35 cellular contexts compared by ENCODE assay signal in genomic region chr17:6787081-6787693, GRCh38. TPM values are rescaled to one million over a fixed set of nuclear protein-coding genes. Genes with fewer than 3 reads are reported as not detected.
A peak's percentile ranks its signal among the peaks of the same experiment; 100 is the strongest.
DNase-seq lines count a peak whose midpoint lies in the region; ATAC-seq, FAIRE-seq and TF ChIP-seq lines count a peak whose summit lies in the region.
"Had no signal": no experiment of that assay in that cellular context is flagged by ENCODE, and none has a peak within 500 bp of the region (broad histone marks: within the 10 kb centered on the region; RNA-seq: fewer than 3 reads in every experiment).

No MANE protein-coding gene starts in this region.

- H3K4me3 Mint-ChIP-seq in astrocyte (ENCODE audit: unreplicated experiment): no peak overlapping the region
- H3K4me3 Mint-ChIP-seq: activated CD4-positive, alpha-beta T cell treated with anti-CD3 and anti-CD28 coated beads for 36 hours; brain; H9; IgD-negative memory B cell; naive thymus-derived CD8-positive, alpha-beta T cell; stimulated activated effector memory CD8-positive, alpha-beta T cell treated with anti-CD3 and anti-CD28 coated beads, Interleukin-12 subunit alpha, Interleukin-12 subunit beta, amount 100 ng/mL, for 72 hours; type B pancreatic cell had no signal

- H3K27ac ChIP-seq in PC-3 (ENCODE audit: low read length) (no peak overlapping the region), astrocyte (ENCODE audit: low read depth, low read length) (peak overlapping the region; percentile 16), esophagus (ENCODE audit: low read depth in 2 of 2, low read length in 1 of 2) (peak overlapping the region; percentile 61 to 75)
- H3K27ac ChIP-seq: BLaER1 treated with 17β-estradiol and CSF1 and Interleukin-3, amounts not matched to agents 10 nM and 100 nM; heart right ventricle; PC-9; VCaP had no signal

- no peak overlapping the region for H3K4me2 ChIP-seq in PC-3 (ENCODE audit: low read length)
- peak overlapping the region; percentile 76 for H3K4me2 ChIP-seq in astrocyte (ENCODE audit: low read length)
- H3K4me2 ChIP-seq: PC-9 had no signal

- H4K20me1 ChIP-seq in PC-3 (ENCODE audit: low read length) (no peaks in the 10 kb centered on the region), astrocyte (ENCODE audit: insufficient read depth, low read length) (no peaks in the 10 kb centered on the region)
- H4K20me1 ChIP-seq: BLaER1 treated with 17β-estradiol and CSF1 and Interleukin-3, amounts not matched to agents 10 nM and 100 nM had no signal

- no TSS peak for BruUV-seq in PC-3 (replicated peaks; lab: Mats Ljungman, UMichigan)

- no peaks in the 10 kb centered on the region for H3F3A ChIP-seq in PC-3 (ENCODE audit: low read length, unreplicated experiment)

- H3K4me1 Mint-ChIP-seq in astrocyte (ENCODE audit: low read depth, unreplicated experiment): peaks cover 6% of the 10 kb centered on the region
- H3K4me1 Mint-ChIP-seq: brain; H9; IgD-negative memory B cell; stimulated activated effector memory CD8-positive, alpha-beta T cell treated with anti-CD3 and anti-CD28 coated beads, Interleukin-12 subunit alpha, Interleukin-12 subunit beta, amount 100 ng/mL, for 72 hours had no signal

- CTCF ChIA-PET in PC-3 (lab: Charles Lee): no interaction called here

- no peak overlapping the region for H3K9ac ChIP-seq in PC-3 (ENCODE audit: low read length)
- peak overlapping the region; percentile 21 for H3K9ac ChIP-seq in astrocyte (ENCODE audit: low read length)
- H3K9ac ChIP-seq: BLaER1 treated with 17β-estradiol and CSF1 and Interleukin-3, amounts not matched to agents 10 nM and 100 nM had no signal

- H3K4me1 ChIP-seq in PC-3 (ENCODE audit: insufficient read depth, low read length) (peaks cover 4% of the 10 kb centered on the region; the same call in 1 of the 2 replicates), astrocyte (ENCODE audit: insufficient read depth, low read length) (no peaks in the 10 kb centered on the region), esophagus (ENCODE audit: control insufficient read depth in 2 of 2, insufficient read depth in 2 of 2, low read length in 1 of 2) (peaks cover 0 to 4% of the 10 kb centered on the region in 2 donors)
- H3K4me1 ChIP-seq: heart right ventricle had no signal

- ATAC-seq in PC-3: no peak
- ATAC-seq in HG03442 (IDR thresholded peaks at IDR 0.05; ENCODE audit: unreplicated experiment): no peak
- ATAC-seq in GM19351 (IDR thresholded peaks at IDR 0.05; ENCODE audit: unreplicated experiment): no peak
- ATAC-seq: activated CD4-positive, alpha-beta T cell treated with anti-CD3 and anti-CD28 coated beads for 36 hours; naive thymus-derived CD8-positive, alpha-beta T cell; stimulated activated effector memory CD8-positive, alpha-beta T cell treated with anti-CD3 and anti-CD28 coated beads, Interleukin-12 subunit alpha, Interleukin-12 subunit beta, amount 100 ng/mL, for 72 hours had no signal

- H3K79me2 ChIP-seq in PC-3 (ENCODE audit: low read length): no peaks in the 10 kb centered on the region
- H3K79me2 ChIP-seq in astrocyte (ENCODE audit: insufficient read depth, low read length): no peaks in the 10 kb centered on the region

- H3K9me2 ChIP-seq in PC-3 (replicated peaks; ENCODE audit: low read length): no peaks in the 10 kb centered on the region

- FAIRE-seq in astrocyte (lab: Jason Lieb, UNC): no peak
- FAIRE-seq: frontal cortex, kidney had no signal

- intact Hi-C loops in PC-3 (cut with micrococcal nuclease): no loop called here

- no peaks in the 10 kb centered on the region for H3K36me3 ChIP-seq in PC-3 (ENCODE audit: low read depth, low read length)
- H3K36me3 ChIP-seq in astrocyte (ENCODE audit: insufficient read depth, low read length): no peaks in the 10 kb centered on the region
- H3K36me3 ChIP-seq in esophagus (ENCODE audit: control insufficient read depth in 2 of 2, insufficient read depth in 2 of 2, low read length in 1 of 2): no peaks in the 10 kb centered on the region
- H3K36me3 ChIP-seq: BLaER1 treated with 17β-estradiol and CSF1 and Interleukin-3, amounts not matched to agents 10 nM and 100 nM; heart right ventricle had no signal

- no peak for TF ChIP-seq CTCF in PC-3 (conservative IDR thresholded peaks at IDR 0.05; ENCODE audit: low read depth, low read length)
- TF ChIP-seq CTCF in astrocyte (IDR thresholded peaks at IDR 0.05; ENCODE audit: insufficient read depth, low read depth, low read length): no peak

- H3K4me3 ChIP-seq in PC-3 (ENCODE audit: low read length) (no peak overlapping the region), astrocyte (ENCODE audit: insufficient read depth, low read depth, low read length) (no peak overlapping the region), esophagus (ENCODE audit: low read depth in 1 of 2, low read length in 2 of 2) (peak overlapping the region in 1 of 2 donors; percentile 33)
- H3K4me3 ChIP-seq: BLaER1 treated with 17β-estradiol and CSF1 and Interleukin-3, amounts not matched to agents 10 nM and 100 nM; heart right ventricle; PC-9 had no signal

- POLR2A ChIA-PET in PC-3 (lab: Charles Lee; ENCODE audit: unreplicated experiment): no interaction called here

- no peak overlapping the region for H3K27ac Mint-ChIP-seq in astrocyte (ENCODE audit: unreplicated experiment)
- H3K27ac Mint-ChIP-seq: activated CD4-positive, alpha-beta T cell treated with anti-CD3 and anti-CD28 coated beads for 36 hours; activated T-helper 2 cell treated with anti-CD3 and anti-CD28 coated beads, Interferon-gamma antibody, Interleukin-2, Interleukin-4, amounts not matched to agents 10 μg/mL and 5 μg/mL and 100 μg/mL, durations not matched to agents 14 hours and 24 hours and 36 hours; brain; H9; IgD-negative memory B cell; naive thymus-derived CD8-positive, alpha-beta T cell; stimulated activated effector memory CD8-positive, alpha-beta T cell treated with anti-CD3 and anti-CD28 coated beads, Interleukin-12 subunit alpha, Interleukin-12 subunit beta, amount 100 ng/mL, for 72 hours; type B pancreatic cell had no signal

- H3K9me3 ChIP-seq in PC-3 (ENCODE audit: low read length): no peaks in the 10 kb centered on the region
- no peaks in the 10 kb centered on the region for H3K9me3 ChIP-seq in astrocyte (ENCODE audit: insufficient read depth, low read depth, low read length)
- H3K9me3 ChIP-seq in esophagus (ENCODE audit: control insufficient read depth in 2 of 2, insufficient read depth in 1 of 2, low read depth in 1 of 2, low read length in 1 of 2): no peaks in the 10 kb centered on the region

- no peaks in the 10 kb centered on the region for H3K36me3 Mint-ChIP-seq in astrocyte (ENCODE audit: low read depth, unreplicated experiment)
- H3K36me3 Mint-ChIP-seq: brain; stimulated activated effector memory CD8-positive, alpha-beta T cell treated with anti-CD3 and anti-CD28 coated beads, Interleukin-12 subunit alpha, Interleukin-12 subunit beta, amount 100 ng/mL, for 72 hours; type B pancreatic cell had no signal

- peaks cover 37% of the 10 kb centered on the region for H3K27me3 Mint-ChIP-seq in astrocyte (ENCODE audit: low read depth, unreplicated experiment)

- peaks cover 4% of the 10 kb centered on the region for H3K27me3 ChIP-seq in PC-3 (ENCODE audit: low read length)
- H3K27me3 ChIP-seq in astrocyte (ENCODE audit: insufficient read depth, low read length): no peaks in the 10 kb centered on the region
- H3K27me3 ChIP-seq in esophagus (ENCODE audit: control insufficient read depth in 1 of 2, insufficient read depth in 2 of 2, low read length in 2 of 2): peaks cover 0 to 3% of the 10 kb centered on the region in 2 donors
- H3K27me3 ChIP-seq: BLaER1 treated with 17β-estradiol and CSF1 and Interleukin-3, amounts not matched to agents 10 nM and 100 nM had no signal

- peaks cover 8% of the 10 kb centered on the region for H3K9me3 Mint-ChIP-seq in astrocyte (ENCODE audit: unreplicated experiment)
- H3K9me3 Mint-ChIP-seq: H9, type B pancreatic cell had no signal

- WGBS in esophagus, 2 donors: 22 to 36% methylated on average over 10 of the region's 10 CpGs

- DNase-seq in PC-3 (no peak), astrocyte (ENCODE audit: low read depth) (no peak), lung microvascular endothelial cell (ENCODE audit: low read depth in 2 of 2) (peak; percentile 65 to 67), NCI-H345 treated with DMSO at 0.1 percent for 48 hours (lab: John Stamatoyannopoulos, UW; ENCODE audit: unreplicated experiment) (no peak), AG08395 (ENCODE audit: low spot score) (no peak)
- DNase-seq: activated CD4-positive, alpha-beta T cell treated with anti-CD3 and anti-CD28 coated beads for 36 hours; activated naive CD4-positive, alpha-beta T cell treated with anti-CD3 and anti-CD28 coated beads, Interleukin-2, amount 50 U/mL, for 16 hours; DMS153; H9; heart right ventricle; kidney; naive thymus-derived CD8-positive, alpha-beta T cell; NCI-H1694; NCI-H2171; NCI-H510A; NK-92 treated with Interleukin-12 subunit alpha and Interleukin-12 subunit beta, amount 100 ng/mL, for 24 hours; PC-9; SHP77 treated with DMSO at 0.1 percent for 48 hours; T1000 had no signal

- H2AFZ ChIP-seq in PC-3 (ENCODE audit: low read length): 0 out of 2 replicates have a peak overlapping the region, but pooled peaks have one; percentile 16
- H2AFZ ChIP-seq in astrocyte (ENCODE audit: low read depth, low read length): peak overlapping the region; percentile 70
- H2AFZ ChIP-seq: PC-9 had no signal

RNA-seq across cellular contexts. Expression of gene FBXO39, which starts 11.2 kb away (rescaled TPM):
- total RNA-seq in PC-3 (2014; rRNA removed) (not detected in 2 replicates), astrocyte (0.93 and 1.2 TPM in 2 replicates), lung microvascular endothelial cell (1.3 and 6.9 TPM in 2 replicates)
- under 1 TPM; 0.28 to 0.61 TPM for polyA plus RNA-seq in esophagus
- total RNA-seq: activated T-helper 2 cell treated with anti-CD3 and anti-CD28 coated beads, Interferon-gamma antibody, Interleukin-2, Interleukin-4, amounts not matched to agents 10 μg/mL and 5 μg/mL and 100 μg/mL, durations not matched to agents 14 hours and 24 hours and 36 hours; cerebellum; frontal cortex; H9; kidney; PC-9 had no signal
- polyA plus RNA-seq: IgD-negative memory B cell had no signal

RNA-seq across cellular contexts. Expression of gene XAF1, which starts 31.3 kb away (rescaled TPM):
- total RNA-seq in PC-3 (2014; rRNA removed): not detected in 2 replicates
- total RNA-seq in astrocyte: 50.9 and 69.6 TPM in 2 replicates
- 10 to 100 TPM in 1 of 2 donors, 1 to 10 TPM in 1; 9.4 to 26.8 TPM for polyA plus RNA-seq in esophagus
- total RNA-seq in lung microvascular endothelial cell: 0.79 and 2.6 TPM in 2 replicates
- total RNA-seq: H9 had no signal

RNA-seq across cellular contexts. Expression of gene TEKT1, which starts 44.3 kb away (rescaled TPM):
- not detected in 2 replicates for total RNA-seq in PC-3 (2014; rRNA removed)
- not detected in 2 replicates for total RNA-seq in astrocyte
- polyA plus RNA-seq in esophagus: not detected
- total RNA-seq in lung microvascular endothelial cell: not detected in 2 replicates
- total RNA-seq: activated CD4-positive, alpha-beta T cell treated with anti-CD3 and anti-CD28 coated beads for 36 hours; activated T-helper 2 cell treated with anti-CD3 and anti-CD28 coated beads, Interferon-gamma antibody, Interleukin-2, Interleukin-4, amounts not matched to agents 10 μg/mL and 5 μg/mL and 100 μg/mL, durations not matched to agents 14 hours and 24 hours and 36 hours; H9; heart right ventricle; lower leg skin; naive thymus-derived CD8-positive, alpha-beta T cell; skeletal muscle tissue; subcutaneous adipose tissue had no signal
- polyA plus RNA-seq: AG04450; heart right ventricle; IgD-negative memory B cell; naive thymus-derived CD8-positive, alpha-beta T cell had no signal

Comparison
In these comparisons a context has a peak if more than half of its experiments do, and no peak if none do; other contexts are left out.
1. DNase-seq: peak in lung microvascular endothelial cell (2 of 2); none in PC-3 (single experiment), astrocyte (single experiment), NCI-H345 treated with DMSO at 0.1 percent for 48 hours (single experiment) and AG08395 (single experiment).
2. RNA of gene XAF1, which starts 31.3 kb away (total RNA-seq): 50.9 to 69.6 TPM in astrocyte; 0.79 to 2.6 TPM in lung microvascular endothelial cell and not detected in PC-3; every median in the first group is over 10 times any median in the second.